Comparison of ENCODE assay signal across 8 cellular contexts in genomic region chr11:64317325-64317960, GRCh38. TPM values are rescaled to one million over a fixed set of nuclear protein-coding genes. Genes with fewer than 3 reads are reported as not detected.
DNase-seq lines count a peak whose midpoint lies in the region; ATAC-seq, FAIRE-seq and TF ChIP-seq lines count a peak whose summit lies in the region.

Gene TRMT112 (minus strand): TSS chr11:64317559. CDS start chr11:64317526, 33 bp downstream.

- TF ChIP-seq CTCF in HCT116 (IDR thresholded peaks at IDR 0.05 in 2 of 3, conservative IDR thresholded peaks at IDR 0.05 in 1 of 3; ENCODE audit: borderline replicate concordance in 1 of 3, insufficient read depth in 1 of 3, low read depth in 2 of 3, low read length in 2 of 3): no peak

- H3K4ac ChIP-seq in neuronal stem cell (ENCODE audit: low read length): peak within 1 kb of the TSS; percentile 66

- H3K27me3 ChIP-seq in HCT116 (ENCODE audit: insufficient read depth, low read length): no peaks in the 10 kb centered on the region
- no peaks in the 10 kb centered on the region for H3K27me3 ChIP-seq in neuronal stem cell (ENCODE audit: control insufficient read depth in 3 of 3, insufficient read depth in 3 of 3, low read depth in 1 of 3, low read length in 3 of 3)

- peak; percentile 76 for ATAC-seq in HCT116

- peak within 1 kb of the TSS; percentile 89 for H3K9ac ChIP-seq in HCT116 (ENCODE audit: low read length)
- H3K9ac ChIP-seq in neuronal stem cell (ENCODE audit: low read depth, low read length, poor library complexity): peak within 1 kb of the TSS; percentile 97

- H2AK5ac ChIP-seq in neuronal stem cell (ENCODE audit: low read depth, low read length): peak within 1 kb of the TSS; percentile 94

- CTCF ChIA-PET in HCT116 (lab: Charles Lee): interaction anchor here (0.6 to 3.7 kb wide), 23 partner anchors 11 to 515 kb away, joined by 3 to 92 read pairs (median 5); partner anchors contain the start of genes BAD, ESRRA and FKBP2

- RAD21 ChIA-PET in HCT116 (lab: Charles Lee; ENCODE audit: low non-redundant PET in 1 of 2, low total read pairs in 2 of 2, uncharacterized antibody in 2 of 2, unreplicated experiment in 2 of 2): interaction anchor here (0.6 to 2.6 kb wide), 14 partner anchors 12 to 132 kb away, joined by 3 to 29 read pairs (median 4); partner anchors contain the start of gene ESRRA (in 2 of the 2)

- no peak for TF ChIP-seq RAD21 in HCT116 (IDR thresholded peaks at IDR 0.05; ENCODE audit: low read depth)

- H3K79me2 ChIP-seq in HCT116 (ENCODE audit: insufficient read depth, low read length): peaks cover 37% of the 10 kb centered on the region

- DNase-seq in HCT116 (ENCODE audit: low read depth, low spot score) (peak; percentile 99), MV-4-11 (lab: John Stamatoyannopoulos, UW) (peak; percentile 98), SK-MEL-5 (ENCODE audit: low read depth, low spot score) (peak; percentile 92), foreskin melanocyte (peak; percentile 90), neuronal stem cell (ENCODE audit: low spot score) (peak; percentile 91), substantia nigra (lab: John Stamatoyannopoulos, UW) (peak; percentile 71 to 98 (median 94))
- DNase-seq in activated naive CD4-positive, alpha-beta T cell treated with Interleukin-2 at 50 U/mL for 16 hours: peak; percentile 96

- peak within 1 kb of the TSS; percentile 98 for H2BK5ac ChIP-seq in neuronal stem cell (ENCODE audit: low read length)

- peak; percentile 70 for TF ChIP-seq POLR2A in HCT116 (IDR thresholded peaks at IDR 0.05; ENCODE audit: borderline replicate concordance, extremely low read depth, insufficient read depth, insufficient read length)

- peak within 1 kb of the TSS; percentile 97 for H3K18ac ChIP-seq in neuronal stem cell (ENCODE audit: low read length)

- no CpG with 5 or more reads among the region's 43 CpGs for WGBS in neuronal stem cell (ENCODE audit: extremely low coverage in 2 of 2, insufficient read length in 2 of 2, insufficient replicate concordance in 1 of 2), 2 donors

- BruUV-seq in HCT116 (replicated peaks; lab: Mats Ljungman, UMichigan): no TSS peak

- H4K8ac ChIP-seq in neuronal stem cell (ENCODE audit: low read depth, low read length): peak within 1 kb of the TSS; percentile 92

- H3K9me3 ChIP-seq in HCT116 (ENCODE audit: control insufficient read depth in 1 of 2, insufficient read depth in 1 of 2, low read depth in 1 of 2, low read length in 2 of 2): no peaks in the 10 kb centered on the region
- peaks cover 0 to 2% of the 10 kb centered on the region in 2 donors for H3K9me3 ChIP-seq in neuronal stem cell (replicated peaks in 1 of 2; ENCODE audit: control insufficient read depth in 2 of 2, insufficient read depth in 1 of 2, low read depth in 1 of 2, low read length in 2 of 2)

- peak within 1 kb of the TSS; percentile 80 to 84 for H3K4me3 ChIP-seq in HCT116 (replicated peaks in 1 of 2; ENCODE audit: low read depth in 1 of 2, low read length in 2 of 2)
- peak within 1 kb of the TSS; percentile 72 to 95 for H3K4me3 ChIP-seq in neuronal stem cell (ENCODE audit: low read length in 2 of 2)

- H3K36me3 ChIP-seq in HCT116 (ENCODE audit: control insufficient read depth in 1 of 2, insufficient read depth in 2 of 2, low read length in 2 of 2): peaks cover 7 to 23% of the 10 kb centered on the region in 2 experiments; a peak in 2 of 4 replicates
- H3K36me3 ChIP-seq in neuronal stem cell (replicated peaks in 1 of 2; ENCODE audit: control insufficient read depth in 2 of 2, insufficient read depth in 2 of 2, low read length in 2 of 2): peaks cover 18 to 38% of the 10 kb centered on the region in 2 donors

- H3K27ac ChIP-seq in HCT116 (ENCODE audit: low read depth, low read length) (peak within 1 kb of the TSS; percentile 83), neuronal stem cell (replicated peaks; ENCODE audit: low read length) (peak within 1 kb of the TSS; percentile 95), substantia nigra (ENCODE audit: low read depth, low read length, poor library complexity, severe bottlenecking) (peak within 1 kb of the TSS; percentile 99)

- H3K9me2 ChIP-seq in HCT116 (ENCODE audit: insufficient read depth): no peaks in the 10 kb centered on the region

- intact Hi-C loops in HCT116 (cut with micrococcal nuclease): loop anchor here (1.0 kb wide), 3 partner anchors 14 to 42 kb away; partner anchors contain the start of gene RPS6KA4

- H3K79me1 ChIP-seq in neuronal stem cell (ENCODE audit: low read depth, low read length): peaks cover 25% of the 10 kb centered on the region

- peak within 1 kb of the TSS; percentile 98 for H3K23ac ChIP-seq in neuronal stem cell (ENCODE audit: low read depth, low read length, poor library complexity)

- peaks cover 22 to 56% of the 10 kb centered on the region in 2 experiments for H3K4me1 ChIP-seq in HCT116 (ENCODE audit: control insufficient read depth in 1 of 2, insufficient read depth in 2 of 2, low read length in 2 of 2)
- peaks cover 5 to 12% of the 10 kb centered on the region in 2 donors for H3K4me1 ChIP-seq in neuronal stem cell (ENCODE audit: control insufficient read depth in 2 of 2, insufficient read depth in 1 of 2, low read depth in 1 of 2, low read length in 2 of 2)

- no peaks in the 10 kb centered on the region for H4K20me1 ChIP-seq in HCT116 (ENCODE audit: insufficient read depth)

- peak within 1 kb of the TSS; percentile 77 for H3K4me2 ChIP-seq in HCT116 (ENCODE audit: low read length)
- peak within 1 kb of the TSS; percentile 92 for H3K4me2 ChIP-seq in neuronal stem cell (ENCODE audit: insufficient read depth, low read length, poor library complexity, severe bottlenecking)

- POLR2A ChIA-PET in HCT116 (lab: Charles Lee): interaction anchor here (0.6 to 3.0 kb wide), 26 partner anchors 10 to 1768 kb away, joined by 3 to 77 read pairs (median 6); partner anchors contain the start of genes CATSPERZ, ESRRA, FKBP2 and PLCB3

- no peak within 1 kb of the TSS for H2BK12ac ChIP-seq in neuronal stem cell (ENCODE audit: low read length)

- peak within 1 kb of the TSS; percentile 53 for H4K91ac ChIP-seq in neuronal stem cell (ENCODE audit: low read depth, low read length, poor library complexity)

- peak within 1 kb of the TSS; percentile 31 for H2BK120ac ChIP-seq in neuronal stem cell (ENCODE audit: low read depth, low read length)

- in situ Hi-C loops in SK-MEL-5 (cut with HindIII; ENCODE audit: low pct_unique_long_range_greater_than_20kb, low sequenced_read_pairs): no loop called here

- H2BK15ac ChIP-seq in neuronal stem cell (ENCODE audit: low read length): peak within 1 kb of the TSS; percentile 75

- FAIRE-seq in G401.6 (lab: Jason Lieb, UNC): peak; percentile 99

- peak within 1 kb of the TSS; percentile 75 for H3K14ac ChIP-seq in neuronal stem cell (ENCODE audit: low read length)

- H2AFZ ChIP-seq in HCT116 (ENCODE audit: low read depth, low read length, poor library complexity, severe bottlenecking) (no peak within 1 kb of the TSS), neuronal stem cell (ENCODE audit: low read length) (peak within 1 kb of the TSS; percentile 77)

TF ChIP-seq in HCT116, 20 proteins besides CTCF, POLR2A, EP300 and RAD21 (continues in another document):
- TF ChIP-seq, protein P1, sequence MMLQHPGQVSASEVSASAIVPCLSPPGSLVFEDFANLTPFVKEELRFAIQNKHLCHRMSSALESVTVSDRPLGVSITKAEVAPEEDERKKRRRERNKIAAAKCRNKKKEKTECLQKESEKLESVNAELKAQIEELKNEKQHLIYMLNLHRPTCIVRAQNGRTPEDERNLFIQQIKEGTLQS (IDR thresholded peaks at IDR 0.05): no peak
- TF ChIP-seq EZH2 (IDR thresholded peaks at IDR 0.05) (no peak), YY1 (IDR thresholded peaks at IDR 0.05; ENCODE audit: extremely low read depth, insufficient replicate concordance, low read depth, low read length) (peak; percentile 32), MAX (IDR thresholded peaks at IDR 0.05) (no peak), ZFX (IDR thresholded peaks at IDR 0.05) (no peak; the same call in 1 of the 2 replicates), SRF (IDR thresholded peaks at IDR 0.05; ENCODE audit: low read depth) (no peak), TCF7L2 (IDR thresholded peaks at IDR 0.05; ENCODE audit: borderline replicate concordance, extremely low read depth, insufficient read depth, insufficient read length) (peak; percentile 83), EGR1 (IDR thresholded peaks at IDR 0.05; ENCODE audit: low read depth) (no peak), JUND (IDR thresholded peaks at IDR 0.05) (no peak), CBX3 (IDR thresholded peaks at IDR 0.05; ENCODE audit: low read depth) (no peak), ELF1 (IDR thresholded peaks at IDR 0.05; ENCODE audit: borderline replicate concordance, low read depth) (no peak), CEBPB (IDR thresholded peaks at IDR 0.05; ENCODE audit: low read depth) (no peak), SIN3A (IDR thresholded peaks at IDR 0.05; ENCODE audit: low read depth) (no peak), POLR2AphosphoS5 (IDR thresholded peaks at IDR 0.05; ENCODE audit: low read depth, low read length) (peak; percentile 83), EZH2phosphoT487 (IDR thresholded peaks at IDR 0.05; ENCODE audit: borderline replicate concordance) (no peak)

RNA-seq across cellular contexts. Expression of gene TRMT112, which starts in this region (rescaled TPM):
- 328 TPM for total RNA-seq in HCT116 (2021; ENCODE audit: unreplicated experiment)
- 348 and 366 TPM in 2 replicates for polyA plus RNA-seq in HCT116 (2012)
- 113 and 127 TPM in 2 replicates for total RNA-seq in SK-MEL-5 (2014; rRNA removed; shearing (Covaris generic))
- polyA plus RNA-seq in SK-MEL-5 (2015; cell fraction: cytosol; rRNA removed): 79.2 and 106 TPM in 2 replicates
- 18.8 and 25.1 TPM in 2 replicates for polyA plus RNA-seq in SK-MEL-5 (2015; cell fraction: nucleus; rRNA removed)
- 529 TPM for polyA plus RNA-seq in neuronal stem cell (2013, experiment 1 of 2)
- 505 TPM for polyA plus RNA-seq in neuronal stem cell (2013, experiment 2 of 2)

Comparison
In these comparisons a context has a peak if more than half of its experiments do, and no peak if none do; other contexts are left out.
1. Peak in every context shown above with its lines: DNase-seq, ATAC-seq, H3K4me3 ChIP-seq and H3K27ac ChIP-seq.